In the genomic region with DNA sequence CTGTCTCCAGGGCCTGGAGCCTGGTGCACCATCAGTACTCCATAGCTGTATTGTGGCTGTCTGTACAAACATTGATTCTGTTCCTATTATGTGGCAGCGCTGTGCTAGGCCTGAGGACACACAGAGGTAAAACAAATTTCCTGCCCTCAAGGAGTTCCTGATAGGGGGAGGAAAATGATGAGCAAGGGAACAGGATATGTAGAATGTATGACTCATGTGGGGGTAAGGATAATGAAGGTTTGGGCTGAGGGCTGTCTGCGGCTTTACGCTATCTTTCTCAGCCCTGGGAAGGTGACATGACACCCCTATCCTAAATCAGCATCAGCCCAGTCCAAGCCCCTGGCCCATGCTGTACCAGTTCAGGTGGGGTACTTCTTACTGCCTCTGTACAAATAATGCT, we compare ENCODE assay signal across 8 cellular contexts.
A peak's percentile ranks its signal among the peaks of the same experiment; 100 is the strongest.
DNase-seq lines count a peak whose midpoint lies in the region; ATAC-seq and TF ChIP-seq lines count a peak whose summit lies in the region.
"Not testable (repeated sequence)": the region's sequence is repeated elsewhere in the genome, so short reads cannot be mapped to it uniquely, and the experiment has no call there.

No MANE protein-coding gene starts in this region.

- H3K18ac ChIP-seq in mesenchymal stem cell (ENCODE audit: low read depth in 1 of 2, low read length in 2 of 2), result peak overlapping the region in 1 of 2 experiments; percentile 6

- peak overlapping the region; percentile 56 for H3K4me2 ChIP-seq in mammary epithelial cell (ENCODE audit: insufficient read depth, low read depth, low read length)
- not testable (repeated sequence) for H3K4me2 ChIP-seq in mesenchymal stem cell (ENCODE audit: low read length, poor library complexity, severe bottlenecking); smooth muscle cell

- H3K79me1 ChIP-seq in mesenchymal stem cell (replicated peaks; ENCODE audit: low read length, poor library complexity, severe bottlenecking), result not testable (repeated sequence)

- not testable (repeated sequence) for H4K8ac ChIP-seq in mesenchymal stem cell (ENCODE audit: low read length)

- not testable (repeated sequence) for H3K4me3 ChIP-seq in AG04449 (ENCODE audit: low read depth, low read length); SJSA1; mammary epithelial cell (replicated peaks in 1 of 3; ENCODE audit: insufficient read depth in 1 of 3, low read depth in 2 of 3, low read length in 3 of 3); heart right ventricle; mesenchymal stem cell (ENCODE audit: insufficient read depth in 1 of 2, low read depth in 1 of 2, low read length in 2 of 2); smooth muscle cell

- dilution Hi-C loops in mammary epithelial cell (cut with HindIII; ENCODE audit: low sequenced_read_pairs), result loop anchor here (5.0 kb wide), 1 partner anchor 87 kb away; no protein-coding TSS in a partner anchor

- BruUV-seq in mammary epithelial cell (replicated peaks; lab: Mats Ljungman, UMichigan), result not testable (repeated sequence)

- H3K27ac ChIP-seq in SJSA1 (peak overlapping the region; percentile 94), mammary epithelial cell (ENCODE audit: insufficient read depth, low read depth, low read length) (peak overlapping the region; percentile 68), heart right ventricle (peak overlapping the region in 8 of 10 donors; percentile 53 to 82 (median 72)), mesenchymal stem cell (ENCODE audit: low read length, poor library complexity, severe bottlenecking) (peak overlapping the region; percentile 89), smooth muscle cell (ENCODE audit: low read depth) (peak overlapping the region; percentile 51)

- intact Hi-C loops in mammary epithelial cell (cut with micrococcal nuclease), result not testable (repeated sequence)
- intact Hi-C loops in heart right ventricle (cut with DNase I), result loop anchor here in 1 of 10 donors (5.0 kb wide), 1 partner anchor 77 kb away; no protein-coding TSS in a partner anchor

- H3K79me2 ChIP-seq in mammary epithelial cell (ENCODE audit: insufficient read depth, low read length); smooth muscle cell (ENCODE audit: low read depth): not testable (repeated sequence)

- not testable (repeated sequence) for H3K4ac ChIP-seq in mesenchymal stem cell (ENCODE audit: low read depth in 1 of 2, low read length in 2 of 2)

- WGBS in mammary epithelial cell (ENCODE audit: low coverage, missing lambda C conversion rate), result 32% methylated on average over 3 of the region's 3 CpGs
- 82 to 91% methylated on average over 3 of the region's 3 CpGs for WGBS in heart right ventricle, 2 donors
- WGBS in mesenchymal stem cell, result 11% methylated on average over 1 of the region's 3 CpGs
- WGBS in smooth muscle cell (ENCODE audit: low lambda C conversion rate), result 64% methylated on average over 3 of the region's 3 CpGs

- CTCF ChIA-PET in AG04449 (lab: Yijun Ruan, JAX), result interaction anchor here (1.1 to 14.2 kb wide), 5 partner anchors 11 to 86 kb away, joined by 3 to 148 read pairs (median 5); no protein-coding TSS in a partner anchor
- CTCF ChIA-PET in mammary epithelial cell (lab: Charles Lee; ENCODE audit: low non-redundant PET), result not testable (repeated sequence)

- peak overlapping the region; percentile 79 for H2BK5ac ChIP-seq in mesenchymal stem cell (ENCODE audit: low read depth, low read length, poor library complexity, severe bottlenecking)

- H2AK5ac ChIP-seq in mesenchymal stem cell (ENCODE audit: low read length, severe bottlenecking), result peak overlapping the region; percentile 47

- not testable (repeated sequence) for H2BK15ac ChIP-seq in mesenchymal stem cell (ENCODE audit: low read depth, poor library complexity, severe bottlenecking)

- not testable (repeated sequence) for H4K20me1 ChIP-seq in mammary epithelial cell (ENCODE audit: insufficient read depth, low read length); smooth muscle cell (ENCODE audit: low read depth)

- TF ChIP-seq CTCF in AG04449 (IDR thresholded peaks at IDR 0.05; ENCODE audit: insufficient read depth, low read length, missing control alignments); mammary epithelial cell (conservative IDR thresholded peaks at IDR 0.05 in 1 of 2, IDR thresholded peaks at IDR 0.05 in 1 of 2; ENCODE audit: extremely low read depth in 1 of 2, insufficient read depth in 1 of 2, low read depth in 1 of 2, low read length in 2 of 2); heart right ventricle (IDR thresholded peaks at IDR 0.05); smooth muscle cell (IDR thresholded peaks at IDR 0.05; ENCODE audit: borderline replicate concordance, insufficient read depth, poor library complexity, severe bottlenecking): not testable (repeated sequence)

- H3K36me3 ChIP-seq in SJSA1; mammary epithelial cell (ENCODE audit: insufficient read depth, low read length); mesenchymal stem cell (ENCODE audit: control insufficient read depth in 1 of 2, insufficient read depth in 2 of 2, low read depth in 1 of 2, low read length in 2 of 2); smooth muscle cell (ENCODE audit: low read depth): not testable (repeated sequence)
- peaks cover 0 to 24% (median 0%) of the 10 kb centered on the region in 9 donors for H3K36me3 ChIP-seq in heart right ventricle

- POLR2A ChIA-PET in AG04449 (lab: Yijun Ruan, JAX), result not testable (repeated sequence)

- H4K91ac ChIP-seq in mesenchymal stem cell (ENCODE audit: low read length), result not testable (repeated sequence)

- not testable (repeated sequence) for H3K23ac ChIP-seq in mesenchymal stem cell (ENCODE audit: low read length in 2 of 2)

- peak overlapping the region; percentile 2 for H2AFZ ChIP-seq in mammary epithelial cell (ENCODE audit: low read depth, low read length)
- not testable (repeated sequence) for H2AFZ ChIP-seq in mesenchymal stem cell (ENCODE audit: low read depth, low read length); smooth muscle cell (ENCODE audit: low read depth)

- DNase-seq in AG04449 (ENCODE audit: low read depth, low spot score), result peak; percentile 38
- DNase-seq in GM03348 (ENCODE audit: low spot score), result peak; percentile 62
- DNase-seq in NCI-H226, result peak; percentile 77
- DNase-seq in SJSA1 (ENCODE audit: low read depth in 1 of 2, low spot score in 2 of 2), result peak in 1 of 2 experiments; percentile 70
- DNase-seq in mammary epithelial cell, result peak; percentile 67
- DNase-seq in heart right ventricle; smooth muscle cell (lab: John Stamatoyannopoulos, UW; ENCODE audit: unreplicated experiment): not testable (repeated sequence)
- DNase-seq in mesenchymal stem cell, result peak; percentile 52

- peaks cover 33% of the 10 kb centered on the region for H3K4me1 ChIP-seq in SJSA1 (replicated peaks)
- peaks cover 29% of the 10 kb centered on the region for H3K4me1 ChIP-seq in mammary epithelial cell (ENCODE audit: insufficient read depth, low read length)
- H3K4me1 ChIP-seq in heart right ventricle, result peaks cover 0 to 35% (median 17%) of the 10 kb centered on the region in 9 donors
- peaks cover 11% of the 10 kb centered on the region for H3K4me1 ChIP-seq in mesenchymal stem cell (ENCODE audit: control insufficient read depth, insufficient read depth, low read depth, low read length)
- H3K4me1 ChIP-seq in smooth muscle cell (ENCODE audit: low read depth), result not testable (repeated sequence)

- not testable (repeated sequence) for H3K9me3 ChIP-seq in SJSA1 (replicated peaks); mammary epithelial cell (replicated peaks; ENCODE audit: insufficient read depth, low read length); heart right ventricle; mesenchymal stem cell (ENCODE audit: control insufficient read depth, low read length); smooth muscle cell (replicated peaks; ENCODE audit: low read depth)

- in situ Hi-C loops in mammary epithelial cell (cut with MboI; ENCODE audit: low sequenced_read_pairs in 2 of 2), result not testable (repeated sequence)

- H3K9ac ChIP-seq in mammary epithelial cell (ENCODE audit: insufficient read depth, low read length); mesenchymal stem cell (ENCODE audit: low read length); smooth muscle cell (ENCODE audit: low read depth): not testable (repeated sequence)

- ATAC-seq in heart right ventricle, result not testable (repeated sequence)

- peak overlapping the region in 1 of 2 experiments; percentile 79 for H2BK12ac ChIP-seq in mesenchymal stem cell (ENCODE audit: low read length in 2 of 2)

- not testable (repeated sequence) for H3K14ac ChIP-seq in mesenchymal stem cell (ENCODE audit: low read length in 2 of 2)

- H2BK120ac ChIP-seq in mesenchymal stem cell (ENCODE audit: low read depth, low read length), result not testable (repeated sequence)

- H3F3A ChIP-seq in smooth muscle cell (ENCODE audit: low read depth), result not testable (repeated sequence)

- not testable (repeated sequence) for H3K27me3 ChIP-seq in SJSA1 (replicated peaks); mammary epithelial cell (ENCODE audit: insufficient read depth, low read length); heart right ventricle; mesenchymal stem cell (ENCODE audit: control insufficient read depth in 1 of 2, insufficient read depth in 1 of 2, low read length in 2 of 2); smooth muscle cell (ENCODE audit: low read depth)
